ENCODE assay signal across 7 cellular contexts in the genomic region with DNA sequence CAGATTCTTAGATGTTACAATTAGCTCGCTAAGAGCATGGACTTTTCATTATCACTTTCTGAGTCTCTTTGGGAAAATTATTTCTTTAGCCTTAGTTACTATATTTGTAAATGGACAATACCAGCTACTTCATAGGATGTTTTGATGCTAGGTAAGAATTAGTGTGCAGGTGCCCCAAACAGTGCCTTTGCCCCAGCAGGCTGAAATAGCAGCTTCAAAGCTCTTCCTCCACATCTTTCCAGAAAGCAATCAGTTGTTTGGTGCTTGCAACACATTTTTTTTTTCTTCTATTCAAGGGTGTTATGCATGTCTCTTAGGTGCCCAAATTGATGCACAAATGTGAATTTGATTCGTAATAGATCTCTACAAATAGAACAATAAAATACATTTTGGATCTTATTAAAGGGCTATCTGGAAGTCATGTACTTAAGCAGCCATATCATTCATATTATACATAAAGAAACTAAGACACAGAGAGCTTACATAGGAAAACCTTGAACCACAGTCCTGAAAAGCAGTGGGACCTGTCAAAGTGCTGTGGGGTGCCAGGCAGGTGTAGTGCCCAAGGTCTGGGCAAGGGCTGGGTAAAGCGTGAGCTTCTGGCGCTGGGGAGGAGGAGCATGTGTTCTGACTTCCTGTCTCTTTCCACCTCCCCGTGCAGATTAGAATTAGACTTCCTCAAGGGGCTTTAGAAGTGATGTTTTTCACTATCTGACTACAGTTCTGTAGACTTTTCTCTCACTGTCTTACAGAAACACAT.
DNase-seq lines count a peak whose midpoint lies in the region; ATAC-seq and TF ChIP-seq lines count a peak whose summit lies in the region.

No MANE protein-coding gene starts in this region.

- peaks cover 86% of the 10 kb centered on the region for H3K79me2 ChIP-seq in KMS-11 (ENCODE audit: insufficient read depth, low read depth)
- peaks cover 7% of the 10 kb centered on the region for H3K79me2 ChIP-seq in trophoblast cell (ENCODE audit: control insufficient read depth, insufficient read depth, low read length, poor library complexity)

- no peak overlapping the region for H3K18ac ChIP-seq in trophoblast cell (ENCODE audit: low read length)
- no peak overlapping the region for H3K18ac ChIP-seq in neuronal stem cell (ENCODE audit: low read length)

- no peak overlapping the region for H2AK5ac ChIP-seq in trophoblast cell (ENCODE audit: low read length)
- H2AK5ac ChIP-seq in neuronal stem cell (ENCODE audit: low read depth, low read length) = no peak overlapping the region

- no peak overlapping the region for H2BK12ac ChIP-seq in trophoblast cell (ENCODE audit: low read length)
- H2BK12ac ChIP-seq in neuronal stem cell (ENCODE audit: low read length) = no peak overlapping the region

- no CpG with 5 or more reads among the region's 5 CpGs for WGBS in trophoblast cell (ENCODE audit: extremely low coverage, insufficient coverage, insufficient read length)
- WGBS in neuronal stem cell (ENCODE audit: extremely low coverage in 2 of 2, insufficient read length in 2 of 2, insufficient replicate concordance in 1 of 2), 2 donors = no CpG with 5 or more reads among the region's 5 CpGs

- H2AFZ ChIP-seq in KMS-11 (ENCODE audit: low read depth) (no peak overlapping the region), trophoblast cell (ENCODE audit: insufficient read depth, low read length, poor library complexity) (no peak overlapping the region), neuronal stem cell (ENCODE audit: low read length) (no peak overlapping the region)

- H3K4me1 ChIP-seq in KMS-11 (ENCODE audit: low read depth, poor library complexity, severe bottlenecking) (peaks cover 100% of the 10 kb centered on the region), trophoblast cell (ENCODE audit: control insufficient read depth in 1 of 2, insufficient read depth in 2 of 2, low read length in 2 of 2) (peaks cover 2 to 8% of the 10 kb centered on the region in 2 experiments), neuronal stem cell (ENCODE audit: control insufficient read depth in 2 of 2, insufficient read depth in 1 of 2, low read depth in 1 of 2, low read length in 2 of 2) (peaks cover 14 to 36% of the 10 kb centered on the region in 2 donors)

- peak; percentile 34 for DNase-seq in activated effector memory CD4-positive, alpha-beta T cell treated with Interleukin-2 at 50 U/mL for 16 hours
- DNase-seq in trophoblast cell (no peak), SK-N-DZ (ENCODE audit: low spot score) (no peak), neuronal stem cell (ENCODE audit: low spot score) (no peak)

- no peaks in the 10 kb centered on the region for H4K20me1 ChIP-seq in KMS-11 (ENCODE audit: insufficient read depth)

- H3K27me3 ChIP-seq in KMS-11 (ENCODE audit: insufficient read depth, low read depth) (no peaks in the 10 kb centered on the region), trophoblast cell (ENCODE audit: insufficient read depth, low read length) (no peaks in the 10 kb centered on the region), neuronal stem cell (ENCODE audit: control insufficient read depth in 3 of 3, insufficient read depth in 3 of 3, low read depth in 1 of 3, low read length in 3 of 3) (no peaks in the 10 kb centered on the region)

- H4K91ac ChIP-seq in trophoblast cell (ENCODE audit: low read depth, low read length) = no peak overlapping the region
- no peak overlapping the region for H4K91ac ChIP-seq in neuronal stem cell (ENCODE audit: low read depth, low read length, poor library complexity)

- peak overlapping the region; percentile 91 for H3K4me2 ChIP-seq in KMS-11
- H3K4me2 ChIP-seq in trophoblast cell (ENCODE audit: low read length) = no peak overlapping the region
- no peak overlapping the region for H3K4me2 ChIP-seq in neuronal stem cell (ENCODE audit: insufficient read depth, low read length, poor library complexity, severe bottlenecking)

- peak; percentile 30 for TF ChIP-seq POLR2A in GM19099 (IDR thresholded peaks at IDR 0.05; ENCODE audit: extremely low read depth, insufficient read length, low read depth)

- no peak for TF ChIP-seq CTCF in KMS-11 (conservative IDR thresholded peaks at IDR 0.05; ENCODE audit: low read depth, low read length)

- peak overlapping the region; percentile 78 for H3K4ac ChIP-seq in trophoblast cell (ENCODE audit: low read depth, low read length)
- no peak overlapping the region for H3K4ac ChIP-seq in neuronal stem cell (ENCODE audit: low read length)

- no peaks in the 10 kb centered on the region for H3K9me3 ChIP-seq in trophoblast cell (ENCODE audit: insufficient read depth, low read depth, low read length)
- H3K9me3 ChIP-seq in neuronal stem cell (replicated peaks in 1 of 2; ENCODE audit: control insufficient read depth in 2 of 2, insufficient read depth in 1 of 2, low read depth in 1 of 2, low read length in 2 of 2) = no peaks in the 10 kb centered on the region

- no peak for ATAC-seq in HG03439 (IDR thresholded peaks at IDR 0.05; ENCODE audit: unreplicated experiment)

- H3K4me3 ChIP-seq in KMS-11 (IDR thresholded peaks at IDR 0.05; ENCODE audit: insufficient read depth, low read depth, low read length) (no peak overlapping the region), trophoblast cell (ENCODE audit: low read depth, low read length) (no peak overlapping the region), neuronal stem cell (ENCODE audit: low read length in 2 of 2) (no peak overlapping the region)

- H4K8ac ChIP-seq in trophoblast cell (ENCODE audit: low read depth, low read length) = no peak overlapping the region
- H4K8ac ChIP-seq in neuronal stem cell (ENCODE audit: low read depth, low read length) = no peak overlapping the region

- H3K14ac ChIP-seq in trophoblast cell (ENCODE audit: low read length) (no peak overlapping the region), neuronal stem cell (ENCODE audit: low read length) (no peak overlapping the region)

- H3K9ac ChIP-seq in KMS-11 (peak overlapping the region; percentile 72; the same call in 1 of the 2 replicates), trophoblast cell (ENCODE audit: low read length) (no peak overlapping the region), neuronal stem cell (ENCODE audit: low read depth, low read length, poor library complexity) (no peak overlapping the region)

- no peak overlapping the region for H2BK15ac ChIP-seq in neuronal stem cell (ENCODE audit: low read length)

- H2BK120ac ChIP-seq in trophoblast cell (ENCODE audit: insufficient read depth, low read length, poor library complexity) (peak overlapping the region; percentile 5), neuronal stem cell (ENCODE audit: low read depth, low read length) (no peak overlapping the region)

- no peak overlapping the region for H4K12ac ChIP-seq in trophoblast cell (ENCODE audit: low read depth, low read length)

- H2BK5ac ChIP-seq in trophoblast cell (ENCODE audit: low read depth, low read length, poor library complexity) (no peak overlapping the region), neuronal stem cell (ENCODE audit: low read length) (no peak overlapping the region)

- peaks cover 2% of the 10 kb centered on the region for H3K79me1 ChIP-seq in trophoblast cell (ENCODE audit: low read length)
- H3K79me1 ChIP-seq in neuronal stem cell (ENCODE audit: low read depth, low read length) = peaks cover 2% of the 10 kb centered on the region

- H3K27ac ChIP-seq in KMS-11 (peak overlapping the region; percentile 96), trophoblast cell (ENCODE audit: low read depth, low read length) (no peak overlapping the region), neuronal stem cell (replicated peaks; ENCODE audit: low read length) (no peak overlapping the region)

- H3K23ac ChIP-seq in trophoblast cell (ENCODE audit: low read length) = no peak overlapping the region
- H3K23ac ChIP-seq in neuronal stem cell (ENCODE audit: low read depth, low read length, poor library complexity) = no peak overlapping the region

- H3K36me3 ChIP-seq in KMS-11 (ENCODE audit: insufficient read depth) = no peaks in the 10 kb centered on the region
- peaks cover 0 to 3% of the 10 kb centered on the region in 2 experiments for H3K36me3 ChIP-seq in trophoblast cell (ENCODE audit: control insufficient read depth in 1 of 2, insufficient read depth in 2 of 2, low read length in 2 of 2)
- no peaks in the 10 kb centered on the region for H3K36me3 ChIP-seq in neuronal stem cell (replicated peaks in 1 of 2; ENCODE audit: control insufficient read depth in 2 of 2, insufficient read depth in 2 of 2, low read length in 2 of 2)
